ENCODE assay signal across 11 cellular contexts in the genomic region with DNA sequence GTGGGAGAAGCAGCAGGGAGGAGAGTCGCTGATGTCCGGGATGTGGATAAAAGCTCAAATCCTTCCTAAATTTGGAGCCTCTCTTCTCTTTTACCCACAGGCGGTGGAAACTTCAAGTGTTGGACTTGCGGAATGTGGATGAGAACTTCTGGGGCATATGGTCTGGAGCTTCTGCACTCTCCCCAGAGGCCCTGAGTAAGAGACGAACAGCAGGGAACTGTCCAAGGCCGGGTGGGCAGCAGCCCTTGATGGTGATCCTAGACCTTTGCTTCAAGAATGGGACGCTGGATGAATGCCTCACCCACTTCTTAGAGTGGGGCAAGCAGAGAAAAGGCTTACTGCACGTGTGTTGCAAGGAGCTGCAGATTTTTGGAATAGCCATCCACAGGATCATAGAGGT. TPM values are rescaled to one million over a fixed set of nuclear protein-coding genes. Genes with fewer than 3 reads are reported as not detected.
"Had no signal": no experiment of that assay in that cellular context is flagged by ENCODE, and none has a peak within 500 bp of the region (broad histone marks: within the 10 kb centered on the region; RNA-seq: fewer than 3 reads in every experiment).

No MANE protein-coding gene starts in this region.

- H3K4me3 Mint-ChIP-seq: GM23338, HFFc6 had no signal

- ATAC-seq: GM23338, HCT116, HepG2 had no signal

- H3K4me2 ChIP-seq: GM23338, KMS-11 had no signal

- H3K27ac Mint-ChIP-seq: GM23338, HFFc6, IgD-negative memory B cell had no signal

- H3K4me3 ChIP-seq: GM23338, HAP-1 had no signal

- H2AFZ ChIP-seq: GM23338 had no signal

- H3K36me3 Mint-ChIP-seq: IgD-negative memory B cell had no signal

- H3K9me3 Mint-ChIP-seq: IgD-negative memory B cell had no signal

- H3K9me3 ChIP-seq: HAP-1 had no signal

- DNase-seq: HFFc6, KBM-7 had no signal

- H3K4me1 Mint-ChIP-seq: GM23338, IgD-negative memory B cell had no signal

- H3K9ac ChIP-seq: KMS-11 had no signal

- H3K36me3 ChIP-seq: HAP-1 had no signal

- H3K4me1 ChIP-seq: HAP-1 had no signal

- H3K27ac ChIP-seq: HL-60, KMS-11 had no signal

RNA-seq across cellular contexts. Expression of a gene that starts 1.9 kb away (rescaled TPM):
- total RNA-seq: GM23338, H1, HepG2, HFFc6, HT1080 had no signal
- polyA plus RNA-seq: GM23338, H1, HepG2, IgD-negative memory B cell had no signal

RNA-seq across cellular contexts. Expression of a gene that starts 15.8 kb away (rescaled TPM):
- total RNA-seq: GM23338, H1, HepG2, HFFc6, HT1080 had no signal
- polyA plus RNA-seq: GM23338, H1, HepG2, IgD-negative memory B cell had no signal

RNA-seq across cellular contexts. Expression of a gene that starts 29.4 kb away (rescaled TPM):
- total RNA-seq: H1, HepG2, HFFc6, HT1080 had no signal
- polyA plus RNA-seq: GM23338, HepG2, IgD-negative memory B cell had no signal

RNA-seq across cellular contexts. Expression of a gene that starts 55.8 kb away (rescaled TPM):
- total RNA-seq: GM23338, H1, HepG2, HFFc6, HT1080 had no signal
- polyA plus RNA-seq: GM23338, H1, HepG2, IgD-negative memory B cell had no signal

RNA-seq across cellular contexts. Expression of a gene that starts 59.5 kb away (rescaled TPM):
- total RNA-seq: HepG2, HFFc6, HT1080 had no signal
- polyA plus RNA-seq: HepG2, IgD-negative memory B cell had no signal
